Comparison of ENCODE assay signal across 2 cellular contexts in the genomic region with DNA sequence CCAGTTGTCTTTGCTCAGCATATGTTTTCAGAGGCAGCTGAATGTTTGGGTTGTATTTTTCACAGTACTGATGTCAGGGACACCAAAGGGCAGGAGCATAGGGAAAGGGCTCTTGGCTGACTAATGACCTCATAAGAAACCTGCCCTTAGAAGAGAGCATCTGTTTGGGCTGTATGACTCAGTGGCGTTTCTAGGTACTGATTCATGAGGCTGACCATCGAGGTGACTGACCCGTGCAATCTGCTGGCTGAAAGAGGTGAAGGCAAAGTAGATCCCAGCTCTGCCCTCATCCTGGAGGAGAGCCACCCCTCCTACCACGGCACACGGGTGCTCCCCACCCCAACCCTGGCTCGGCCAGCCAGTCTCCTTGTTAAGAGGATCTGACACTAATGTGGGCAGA.
TF ChIP-seq lines count a peak whose summit lies in the region.

No MANE protein-coding gene starts in this region.

TF ChIP-seq in HCT116, 20 proteins besides CTCF, POLR2A, EP300 and RAD21 (continued from another document):
- TF ChIP-seq ELF1 (IDR thresholded peaks at IDR 0.05; ENCODE audit: borderline replicate concordance, low read depth) (no peak), EGR1 (IDR thresholded peaks at IDR 0.05; ENCODE audit: low read depth) (no peak), YY1 (IDR thresholded peaks at IDR 0.05; ENCODE audit: extremely low read depth, insufficient replicate concordance, low read depth, low read length) (no peak), POLR2AphosphoS5 (IDR thresholded peaks at IDR 0.05; ENCODE audit: low read depth, low read length) (no peak), JUND (IDR thresholded peaks at IDR 0.05) (peak; percentile 56), SRF (IDR thresholded peaks at IDR 0.05; ENCODE audit: low read depth) (no peak), FOSL1 (IDR thresholded peaks at IDR 0.05; ENCODE audit: low read depth) (peak; percentile 65; the same call in 1 of the 2 replicates), EZH2phosphoT487 (IDR thresholded peaks at IDR 0.05; ENCODE audit: borderline replicate concordance) (no peak), SIN3A (IDR thresholded peaks at IDR 0.05; ENCODE audit: low read depth) (no peak)
- TF ChIP-seq, protein P1, sequence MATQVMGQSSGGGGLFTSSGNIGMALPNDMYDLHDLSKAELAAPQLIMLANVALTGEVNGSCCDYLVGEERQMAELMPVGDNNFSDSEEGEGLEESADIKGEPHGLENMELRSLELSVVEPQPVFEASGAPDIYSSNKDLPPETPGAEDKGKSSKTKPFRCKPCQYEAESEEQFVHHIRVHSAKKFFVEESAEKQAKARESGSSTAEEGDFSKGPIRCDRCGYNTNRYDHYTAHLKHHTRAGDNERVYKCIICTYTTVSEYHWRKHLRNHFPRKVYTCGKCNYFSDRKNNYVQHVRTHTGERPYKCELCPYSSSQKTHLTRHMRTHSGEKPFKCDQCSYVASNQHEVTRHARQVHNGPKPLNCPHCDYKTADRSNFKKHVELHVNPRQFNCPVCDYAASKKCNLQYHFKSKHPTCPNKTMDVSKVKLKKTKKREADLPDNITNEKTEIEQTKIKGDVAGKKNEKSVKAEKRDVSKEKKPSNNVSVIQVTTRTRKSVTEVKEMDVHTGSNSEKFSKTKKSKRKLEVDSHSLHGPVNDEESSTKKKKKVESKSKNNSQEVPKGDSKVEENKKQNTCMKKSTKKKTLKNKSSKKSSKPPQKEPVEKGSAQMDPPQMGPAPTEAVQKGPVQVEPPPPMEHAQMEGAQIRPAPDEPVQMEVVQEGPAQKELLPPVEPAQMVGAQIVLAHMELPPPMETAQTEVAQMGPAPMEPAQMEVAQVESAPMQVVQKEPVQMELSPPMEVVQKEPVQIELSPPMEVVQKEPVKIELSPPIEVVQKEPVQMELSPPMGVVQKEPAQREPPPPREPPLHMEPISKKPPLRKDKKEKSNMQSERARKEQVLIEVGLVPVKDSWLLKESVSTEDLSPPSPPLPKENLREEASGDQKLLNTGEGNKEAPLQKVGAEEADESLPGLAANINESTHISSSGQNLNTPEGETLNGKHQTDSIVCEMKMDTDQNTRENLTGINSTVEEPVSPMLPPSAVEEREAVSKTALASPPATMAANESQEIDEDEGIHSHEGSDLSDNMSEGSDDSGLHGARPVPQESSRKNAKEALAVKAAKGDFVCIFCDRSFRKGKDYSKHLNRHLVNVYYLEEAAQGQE (IDR thresholded peaks at IDR 0.05; ENCODE audit: low read depth) = no peak
- TF ChIP-seq, protein P2, sequence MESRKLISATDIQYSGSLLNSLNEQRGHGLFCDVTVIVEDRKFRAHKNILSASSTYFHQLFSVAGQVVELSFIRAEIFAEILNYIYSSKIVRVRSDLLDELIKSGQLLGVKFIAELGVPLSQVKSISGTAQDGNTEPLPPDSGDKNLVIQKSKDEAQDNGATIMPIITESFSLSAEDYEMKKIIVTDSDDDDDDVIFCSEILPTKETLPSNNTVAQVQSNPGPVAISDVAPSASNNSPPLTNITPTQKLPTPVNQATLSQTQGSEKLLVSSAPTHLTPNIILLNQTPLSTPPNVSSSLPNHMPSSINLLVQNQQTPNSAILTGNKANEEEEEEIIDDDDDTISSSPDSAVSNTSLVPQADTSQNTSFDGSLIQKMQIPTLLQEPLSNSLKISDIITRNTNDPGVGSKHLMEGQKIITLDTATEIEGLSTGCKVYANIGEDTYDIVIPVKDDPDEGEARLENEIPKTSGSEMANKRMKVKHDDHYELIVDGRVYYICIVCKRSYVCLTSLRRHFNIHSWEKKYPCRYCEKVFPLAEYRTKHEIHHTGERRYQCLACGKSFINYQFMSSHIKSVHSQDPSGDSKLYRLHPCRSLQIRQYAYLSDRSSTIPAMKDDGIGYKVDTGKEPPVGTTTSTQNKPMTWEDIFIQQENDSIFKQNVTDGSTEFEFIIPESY (IDR thresholded peaks at IDR 0.05; ENCODE audit: extremely low read depth, insufficient replicate concordance, low read length) = no peak
- TF ChIP-seq, protein P3, sequence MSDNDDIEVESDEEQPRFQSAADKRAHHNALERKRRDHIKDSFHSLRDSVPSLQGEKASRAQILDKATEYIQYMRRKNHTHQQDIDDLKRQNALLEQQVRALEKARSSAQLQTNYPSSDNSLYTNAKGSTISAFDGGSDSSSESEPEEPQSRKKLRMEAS (IDR thresholded peaks at IDR 0.05) = no peak

TF ChIP-seq in GM23338, 12 proteins besides CTCF, POLR2A, EP300 and RAD21 (continued from another document):
- TF ChIP-seq, protein P4, sequence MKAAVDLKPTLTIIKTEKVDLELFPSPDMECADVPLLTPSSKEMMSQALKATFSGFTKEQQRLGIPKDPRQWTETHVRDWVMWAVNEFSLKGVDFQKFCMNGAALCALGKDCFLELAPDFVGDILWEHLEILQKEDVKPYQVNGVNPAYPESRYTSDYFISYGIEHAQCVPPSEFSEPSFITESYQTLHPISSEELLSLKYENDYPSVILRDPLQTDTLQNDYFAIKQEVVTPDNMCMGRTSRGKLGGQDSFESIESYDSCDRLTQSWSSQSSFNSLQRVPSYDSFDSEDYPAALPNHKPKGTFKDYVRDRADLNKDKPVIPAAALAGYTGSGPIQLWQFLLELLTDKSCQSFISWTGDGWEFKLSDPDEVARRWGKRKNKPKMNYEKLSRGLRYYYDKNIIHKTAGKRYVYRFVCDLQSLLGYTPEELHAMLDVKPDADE (IDR thresholded peaks at IDR 0.05) = no peak
- TF ChIP-seq EZH2phosphoT487 (IDR thresholded peaks at IDR 0.05; ENCODE audit: unreplicated experiment) (no peak), NANOG (IDR thresholded peaks at IDR 0.05; ENCODE audit: borderline replicate concordance) (no peak), JUNB (IDR thresholded peaks at IDR 0.05; ENCODE audit: unreplicated experiment) (no peak), POLR2AphosphoS5 (IDR thresholded peaks at IDR 0.05; ENCODE audit: low read depth) (no peak)
- TF ChIP-seq, protein P1 (IDR thresholded peaks at IDR 0.05; ENCODE audit: unreplicated experiment) = no peak
- TF ChIP-seq, protein P5, sequence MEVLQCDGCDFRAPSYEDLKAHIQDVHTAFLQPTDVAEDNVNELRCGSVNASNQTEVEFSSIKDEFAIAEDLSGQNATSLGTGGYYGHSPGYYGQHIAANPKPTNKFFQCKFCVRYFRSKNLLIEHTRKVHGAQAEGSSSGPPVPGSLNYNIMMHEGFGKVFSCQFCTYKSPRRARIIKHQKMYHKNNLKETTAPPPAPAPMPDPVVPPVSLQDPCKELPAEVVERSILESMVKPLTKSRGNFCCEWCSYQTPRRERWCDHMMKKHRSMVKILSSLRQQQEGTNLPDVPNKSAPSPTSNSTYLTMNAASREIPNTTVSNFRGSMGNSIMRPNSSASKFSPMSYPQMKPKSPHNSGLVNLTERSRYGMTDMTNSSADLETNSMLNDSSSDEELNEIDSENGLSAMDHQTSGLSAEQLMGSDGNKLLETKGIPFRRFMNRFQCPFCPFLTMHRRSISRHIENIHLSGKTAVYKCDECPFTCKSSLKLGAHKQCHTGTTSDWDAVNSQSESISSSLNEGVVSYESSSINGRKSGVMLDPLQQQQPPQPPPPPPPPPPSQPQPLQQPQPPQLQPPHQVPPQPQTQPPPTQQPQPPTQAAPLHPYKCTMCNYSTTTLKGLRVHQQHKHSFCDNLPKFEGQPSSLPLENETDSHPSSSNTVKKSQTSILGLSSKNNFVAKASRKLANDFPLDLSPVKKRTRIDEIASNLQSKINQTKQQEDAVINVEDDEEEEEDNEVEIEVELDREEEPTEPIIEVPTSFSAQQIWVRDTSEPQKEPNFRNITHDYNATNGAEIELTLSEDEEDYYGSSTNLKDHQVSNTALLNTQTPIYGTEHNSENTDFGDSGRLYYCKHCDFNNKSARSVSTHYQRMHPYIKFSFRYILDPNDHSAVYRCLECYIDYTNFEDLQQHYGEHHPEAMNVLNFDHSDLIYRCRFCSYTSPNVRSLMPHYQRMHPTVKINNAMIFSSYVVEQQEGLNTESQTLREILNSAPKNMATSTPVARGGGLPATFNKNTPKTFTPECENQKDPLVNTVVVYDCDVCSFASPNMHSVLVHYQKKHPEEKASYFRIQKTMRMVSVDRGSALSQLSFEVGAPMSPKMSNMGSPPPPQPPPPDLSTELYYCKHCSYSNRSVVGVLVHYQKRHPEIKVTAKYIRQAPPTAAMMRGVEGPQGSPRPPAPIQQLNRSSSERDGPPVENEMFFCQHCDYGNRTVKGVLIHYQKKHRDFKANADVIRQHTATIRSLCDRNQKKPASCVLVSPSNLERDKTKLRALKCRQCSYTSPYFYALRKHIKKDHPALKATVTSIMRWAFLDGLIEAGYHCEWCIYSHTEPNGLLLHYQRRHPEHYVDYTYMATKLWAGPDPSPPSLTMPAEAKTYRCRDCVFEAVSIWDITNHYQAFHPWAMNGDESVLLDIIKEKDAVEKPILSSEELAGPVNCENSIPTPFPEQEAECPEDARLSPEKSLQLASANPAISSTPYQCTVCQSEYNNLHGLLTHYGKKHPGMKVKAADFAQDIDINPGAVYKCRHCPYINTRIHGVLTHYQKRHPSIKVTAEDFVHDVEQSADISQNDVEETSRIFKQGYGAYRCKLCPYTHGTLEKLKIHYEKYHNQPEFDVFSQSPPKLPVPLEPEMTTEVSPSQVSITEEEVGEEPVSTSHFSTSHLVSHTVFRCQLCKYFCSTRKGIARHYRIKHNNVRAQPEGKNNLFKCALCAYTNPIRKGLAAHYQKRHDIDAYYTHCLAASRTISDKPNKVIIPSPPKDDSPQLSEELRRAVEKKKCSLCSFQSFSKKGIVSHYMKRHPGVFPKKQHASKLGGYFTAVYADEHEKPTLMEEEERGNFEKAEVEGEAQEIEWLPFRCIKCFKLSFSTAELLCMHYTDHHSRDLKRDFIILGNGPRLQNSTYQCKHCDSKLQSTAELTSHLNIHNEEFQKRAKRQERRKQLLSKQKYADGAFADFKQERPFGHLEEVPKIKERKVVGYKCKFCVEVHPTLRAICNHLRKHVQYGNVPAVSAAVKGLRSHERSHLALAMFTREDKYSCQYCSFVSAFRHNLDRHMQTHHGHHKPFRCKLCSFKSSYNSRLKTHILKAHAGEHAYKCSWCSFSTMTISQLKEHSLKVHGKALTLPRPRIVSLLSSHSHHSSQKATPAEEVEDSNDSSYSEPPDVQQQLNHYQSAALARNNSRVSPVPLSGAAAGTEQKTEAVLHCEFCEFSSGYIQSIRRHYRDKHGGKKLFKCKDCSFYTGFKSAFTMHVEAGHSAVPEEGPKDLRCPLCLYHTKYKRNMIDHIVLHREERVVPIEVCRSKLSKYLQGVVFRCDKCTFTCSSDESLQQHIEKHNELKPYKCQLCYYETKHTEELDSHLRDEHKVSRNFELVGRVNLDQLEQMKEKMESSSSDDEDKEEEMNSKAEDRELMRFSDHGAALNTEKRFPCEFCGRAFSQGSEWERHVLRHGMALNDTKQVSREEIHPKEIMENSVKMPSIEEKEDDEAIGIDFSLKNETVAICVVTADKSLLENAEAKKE (CRISPR knock-in tag; IDR thresholded peaks at IDR 0.05) = no peak
